Comparison of ENCODE assay signal across 1 cellular context in genomic region chr2:42346856-42347255, GRCh38.
TF ChIP-seq lines count a peak whose summit lies in the region.
"Not testable (repeated sequence)": the region's sequence is repeated elsewhere in the genome, so short reads cannot be mapped to it uniquely, and the experiment has no call there.

No MANE protein-coding gene starts in this region.

TF ChIP-seq in HepG2, 621 proteins besides CTCF, POLR2A, EP300 and RAD21 (continued from another document):
- TF ChIP-seq ZNF362 (CRISPR knock-in tag; IDR thresholded peaks at IDR 0.05; ENCODE audit: borderline replicate concordance) (peak; percentile 84), MED1 (CRISPR knock-in tag; IDR thresholded peaks at IDR 0.05) (peak; percentile 69), NR2F1 (CRISPR knock-in tag; IDR thresholded peaks at IDR 0.05) (peak; percentile 84 to 90), ZGPAT (CRISPR knock-in tag; IDR thresholded peaks at IDR 0.05) (peak; percentile 45; the same call in 1 of the 2 replicates), ZSCAN9 (CRISPR knock-in tag; IDR thresholded peaks at IDR 0.05; ENCODE audit: borderline replicate concordance) (peak; percentile 48; the same call in 1 of the 2 replicates), MAFF (IDR thresholded peaks at IDR 0.05; ENCODE audit: low read depth, low read length) (peak; percentile 58; the same call in 1 of the 2 replicates), SOX13 (CRISPR knock-in tag; conservative IDR thresholded peaks at IDR 0.05 in 1 of 2, IDR thresholded peaks at IDR 0.05 in 1 of 2) (peak in 1 of 2 experiments; percentile 59; a peak in 2 of 4 replicates), RXRB (CRISPR knock-in tag; IDR thresholded peaks at IDR 0.05; ENCODE audit: borderline replicate concordance) (peak; percentile 72), SOX6 (CRISPR knock-in tag; IDR thresholded peaks at IDR 0.05) (peak; percentile 64), NR2F2 (IDR thresholded peaks at IDR 0.05; ENCODE audit: borderline replicate concordance, low read depth) (peak; percentile 49; the same call in 1 of the 2 replicates), PHF21A (CRISPR knock-in tag; IDR thresholded peaks at IDR 0.05) (peak; percentile 74; the same call in 1 of the 2 replicates), ZNF335 (CRISPR knock-in tag; IDR thresholded peaks at IDR 0.05) (peak; percentile 88), ZNF788 (CRISPR knock-in tag; IDR thresholded peaks at IDR 0.05; ENCODE audit: borderline replicate concordance) (peak; percentile 35; the same call in 1 of the 2 replicates), FOXA3 (CRISPR knock-in tag; IDR thresholded peaks at IDR 0.05) (peak; percentile 37; the same call in 1 of the 2 replicates), KLF16 (CRISPR knock-in tag; IDR thresholded peaks at IDR 0.05) (0 out of 4 replicates have a peak, but pooled peaks of 1 of the 2 experiments have one; percentile 35), SOX5 (CRISPR knock-in tag; IDR thresholded peaks at IDR 0.05; ENCODE audit: borderline replicate concordance) (0 out of 2 replicates have a peak, but pooled peaks have one; percentile 23), NR2C2 (CRISPR knock-in tag; IDR thresholded peaks at IDR 0.05; ENCODE audit: borderline replicate concordance) (peak; percentile 75; the same call in 1 of the 2 replicates), POGZ (CRISPR knock-in tag; IDR thresholded peaks at IDR 0.05) (peak; percentile 62), EHMT2 (IDR thresholded peaks at IDR 0.05; ENCODE audit: borderline replicate concordance, low read depth, low read length) (peak; percentile 46; the same call in 1 of the 2 replicates), ARID5B (CRISPR knock-in tag; IDR thresholded peaks at IDR 0.05) (peak; percentile 82), TEAD3 (CRISPR knock-in tag; optimal IDR thresholded peaks at IDR 0.05; ENCODE audit: borderline replicate concordance) (peak; percentile 72), ZSCAN29 (CRISPR knock-in tag; conservative IDR thresholded peaks at IDR 0.05) (0 out of 2 replicates have a peak, but pooled peaks have one; percentile 47), HMG20A (CRISPR knock-in tag; IDR thresholded peaks at IDR 0.05; ENCODE audit: borderline replicate concordance) (peak; percentile 65; the same call in 1 of the 2 replicates), ZNF331 (CRISPR knock-in tag; IDR thresholded peaks at IDR 0.05) (peak; percentile 35; the same call in 1 of the 2 replicates), GATAD2A (CRISPR knock-in tag; IDR thresholded peaks at IDR 0.05) (peak; percentile 81), RXRA (CRISPR knock-in tag; IDR thresholded peaks at IDR 0.05) (peak; percentile 71; the same call in 1 of the 2 replicates), CREM (IDR thresholded peaks at IDR 0.05) (0 out of 2 replicates have a peak, but pooled peaks have one; percentile 11), ZNF644 (CRISPR knock-in tag; IDR thresholded peaks at IDR 0.05; ENCODE audit: low read depth) (peak; percentile 62), ZNF614 (CRISPR knock-in tag; IDR thresholded peaks at IDR 0.05; ENCODE audit: borderline replicate concordance) (peak; percentile 24; the same call in 1 of the 2 replicates), TCF7 (IDR thresholded peaks at IDR 0.05; ENCODE audit: low read depth) (0 out of 2 replicates have a peak, but pooled peaks have one; percentile 11), ERF (CRISPR knock-in tag; IDR thresholded peaks at IDR 0.05) (peak; percentile 42; the same call in 1 of the 2 replicates), LCORL (CRISPR knock-in tag; IDR thresholded peaks at IDR 0.05) (peak; percentile 63; the same call in 1 of the 2 replicates), GFI1 (CRISPR knock-in tag; IDR thresholded peaks at IDR 0.05; ENCODE audit: borderline replicate concordance) (peak; percentile 85), IRF2 (CRISPR knock-in tag; IDR thresholded peaks at IDR 0.05) (peak; percentile 36; the same call in 1 of the 2 replicates), CEBPB (IDR thresholded peaks at IDR 0.05; ENCODE audit: borderline replicate concordance, low read depth, low read length) (peak; percentile 89), RARA (CRISPR knock-in tag; IDR thresholded peaks at IDR 0.05) (peak; percentile 80), SIX1 (CRISPR knock-in tag; IDR thresholded peaks at IDR 0.05; ENCODE audit: borderline replicate concordance) (peak; percentile 61; the same call in 1 of the 2 replicates)
- TF ChIP-seq, protein P1, sequence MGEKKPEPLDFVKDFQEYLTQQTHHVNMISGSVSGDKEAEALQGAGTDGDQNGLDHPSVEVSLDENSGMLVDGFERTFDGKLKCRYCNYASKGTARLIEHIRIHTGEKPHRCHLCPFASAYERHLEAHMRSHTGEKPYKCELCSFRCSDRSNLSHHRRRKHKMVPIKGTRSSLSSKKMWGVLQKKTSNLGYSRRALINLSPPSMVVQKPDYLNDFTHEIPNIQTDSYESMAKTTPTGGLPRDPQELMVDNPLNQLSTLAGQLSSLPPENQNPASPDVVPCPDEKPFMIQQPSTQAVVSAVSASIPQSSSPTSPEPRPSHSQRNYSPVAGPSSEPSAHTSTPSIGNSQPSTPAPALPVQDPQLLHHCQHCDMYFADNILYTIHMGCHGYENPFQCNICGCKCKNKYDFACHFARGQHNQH (CRISPR knock-in tag; IDR thresholded peaks at IDR 0.05): 0 out of 2 replicates have a peak, but pooled peaks have one; percentile 26
- TF ChIP-seq SOX13 (IDR thresholded peaks at IDR 0.05); SOX6 (IDR thresholded peaks at IDR 0.05); CREM (CRISPR knock-in tag; IDR thresholded peaks at IDR 0.05); LCORL (IDR thresholded peaks at IDR 0.05): not testable (repeated sequence)
